ENCODE assay signal across 8 cellular contexts in genomic region chr3:23202921-23203650, GRCh38. TPM values are rescaled to one million over a fixed set of nuclear protein-coding genes. Genes with fewer than 3 reads are reported as not detected.
A peak's percentile ranks its signal among the peaks of the same experiment; 100 is the strongest.
DNase-seq lines count a peak whose midpoint lies in the region; ATAC-seq, FAIRE-seq and TF ChIP-seq lines count a peak whose summit lies in the region.

TSS of gene UBE2E2 (plus strand) at chr3:23203327.

- peak within 1 kb of the TSS; percentile 61 for H3K27ac ChIP-seq in SJSA1
- H3K27ac ChIP-seq in adrenal gland, result peak within 1 kb of the TSS in 4 of 5 donors; percentile 66 to 93 (median 72)
- H3K27ac ChIP-seq in parathyroid adenoma, result peak within 1 kb of the TSS; percentile 71

- peak; percentile 66 to 67 for TF ChIP-seq POLR2A in adrenal gland (IDR thresholded peaks at IDR 0.05)

- peaks cover 8% of the 10 kb centered on the region; the same call in 1 of the 2 replicates for H3K4me1 ChIP-seq in SJSA1 (replicated peaks)
- H3K4me1 ChIP-seq in adrenal gland (replicated peaks in 1 of 2), result peaks cover 0 to 10% of the 10 kb centered on the region in 2 donors
- H3K4me1 ChIP-seq in parathyroid adenoma, result no peaks in the 10 kb centered on the region

- H3K36me3 ChIP-seq in SJSA1 (peaks cover 5% of the 10 kb centered on the region), adrenal gland (replicated peaks in 1 of 2) (no peaks in the 10 kb centered on the region), parathyroid adenoma (ENCODE audit: control insufficient read depth, insufficient read depth, low read length) (no peaks in the 10 kb centered on the region)

- H3K9me3 ChIP-seq in SJSA1 (replicated peaks), result no peaks in the 10 kb centered on the region
- H3K9me3 ChIP-seq in adrenal gland (replicated peaks in 1 of 3), result no peaks in the 10 kb centered on the region
- no peaks in the 10 kb centered on the region for H3K9me3 ChIP-seq in parathyroid adenoma (ENCODE audit: control insufficient read depth, low read length)

- peak; percentile 79 for FAIRE-seq in urothelium cell line (lab: Jason Lieb, UNC)

- H2AFZ ChIP-seq in parathyroid adenoma, result peak within 1 kb of the TSS; percentile 96

- H3K79me2 ChIP-seq in parathyroid adenoma, result no peaks in the 10 kb centered on the region

- H3K27me3 ChIP-seq in SJSA1 (replicated peaks) (0 out of 2 replicates have a peak, but pooled peaks cover 3% of the 10 kb centered on the region), adrenal gland (no peaks in the 10 kb centered on the region), parathyroid adenoma (ENCODE audit: control insufficient read depth, insufficient read depth, low read length) (no peaks in the 10 kb centered on the region)

- peak within 1 kb of the TSS; percentile 80 for H3K4me2 ChIP-seq in parathyroid adenoma (ENCODE audit: low read length)

- WGBS in adrenal gland, 4 donors, result 0 to 3% (median 0%) methylated on average over 12 to 95 of the region's 99 CpGs

- intact Hi-C loops in adrenal gland (cut with DNase I), result no loop called here
- intact Hi-C loops in cardiac septum (cut with DNase I), result loop anchor here (5.0 to 10.0 kb wide), 3 partner anchors 252 to 604 kb away; partner anchors contain the start of gene UBE2E1

- peak; percentile 93 for DNase-seq in D341Med (ENCODE audit: low spot score)
- peak; percentile 37 for DNase-seq in HT-29 (ENCODE audit: low spot score)
- DNase-seq in SJSA1 (ENCODE audit: low read depth in 1 of 2, low spot score in 2 of 2), result peak; percentile 56 to 58
- peak; percentile 60 to 75 (median 73) for DNase-seq in adrenal gland
- peak; percentile 82 for DNase-seq in cardiac septum (ENCODE audit: low spot score)
- DNase-seq in urothelium cell line (ENCODE audit: low spot score), result peak; percentile 97

- peak; percentile 55 for ATAC-seq in GM21367 (IDR thresholded peaks at IDR 0.05; ENCODE audit: unreplicated experiment)

- peak within 1 kb of the TSS; percentile 99 for H3K4me3 ChIP-seq in SJSA1
- peak within 1 kb of the TSS; percentile 71 to 86 (median 84) for H3K4me3 ChIP-seq in adrenal gland
- peak within 1 kb of the TSS; percentile 80 for H3K4me3 ChIP-seq in parathyroid adenoma (ENCODE audit: low read depth, low read length)

- TF ChIP-seq CTCF in adrenal gland (IDR thresholded peaks at IDR 0.05) (no peak), parathyroid adenoma (IDR thresholded peaks at IDR 0.05) (no peak)

- H3K9ac ChIP-seq in parathyroid adenoma, result peak within 1 kb of the TSS; percentile 40

RNA-seq across cellular contexts. Expression of gene UBE2E2, which starts in this region (rescaled TPM):
- 5.9 and 8.2 TPM in 2 replicates for total RNA-seq in HT-29 (2014; rRNA removed; shearing (Covaris generic))
- total RNA-seq in SJSA1 (2014; rRNA removed; shearing (Covaris generic)), result 45.0 and 158 TPM in 2 replicates
- 10 to 100 TPM; 20.1 to 29.6 (median 25.5) TPM for total RNA-seq in adrenal gland
- 10 to 100 TPM in 2 of 3 donors, 1 to 10 TPM in 1; 9.3 to 19.6 (median 10.7) TPM for polyA plus RNA-seq in adrenal gland
- 48.1 TPM for total RNA-seq in cardiac septum

Comparison
In these comparisons a context has a peak if more than half of its experiments do, and no peak if none do; other contexts are left out.
1. Peak in every context shown above with its lines: DNase-seq, ATAC-seq, H3K4me3 ChIP-seq and H3K27ac ChIP-seq.
2. DNase-seq: peak in every context shown above with its lines; median percentile 97 in urothelium cell line; 93 in D341Med; 82 in cardiac septum; 73 in adrenal gland; 57 in SJSA1; 37 in HT-29.